In the genomic region with DNA sequence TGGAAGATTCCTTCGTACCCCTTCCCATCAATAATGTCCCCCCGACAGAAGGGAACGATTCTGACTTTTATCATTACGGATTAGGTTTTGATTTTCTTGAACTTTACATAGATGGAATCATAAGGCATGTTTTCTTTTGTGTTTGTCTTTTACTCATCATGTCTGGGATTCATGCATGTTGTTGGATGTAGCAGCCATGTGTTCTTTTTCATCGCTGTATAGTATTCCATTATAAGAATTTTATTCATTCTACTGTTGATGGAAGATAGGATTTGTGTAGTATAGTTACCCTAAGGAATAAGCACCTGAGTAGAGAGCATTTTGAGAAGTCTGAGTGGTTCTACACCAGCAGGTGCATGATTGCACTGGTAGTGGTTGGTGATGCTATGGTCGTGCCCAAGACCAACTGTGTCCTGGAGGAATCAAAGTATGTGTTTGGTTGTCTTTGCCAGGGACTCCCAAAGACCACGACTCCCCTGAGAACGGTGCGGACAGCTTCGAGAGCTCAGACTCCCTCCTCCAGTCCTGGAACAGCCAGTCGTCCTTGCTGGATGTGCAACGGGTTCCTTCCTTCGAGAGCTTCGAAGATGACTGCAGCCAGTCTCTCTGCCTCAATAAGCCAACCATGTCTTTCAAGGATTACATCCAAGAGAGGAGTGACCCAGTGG, we compare ENCODE assay signal across 18 cellular contexts. TPM values are rescaled to one million over a fixed set of nuclear protein-coding genes. Genes with fewer than 3 reads are reported as not detected.
A peak's percentile ranks its signal among the peaks of the same experiment; 100 is the strongest.
DNase-seq lines count a peak whose midpoint lies in the region; TF ChIP-seq lines count a peak whose summit lies in the region.
"Had no signal": no experiment of that assay in that cellular context is flagged by ENCODE, and none has a peak within 500 bp of the region (broad histone marks: within the 10 kb centered on the region; RNA-seq: fewer than 3 reads in every experiment).

No MANE protein-coding gene starts in this region.

- H3K4me3 ChIP-seq in duodenal mucosa (ENCODE audit: low read depth in 1 of 2, low read length in 2 of 2) (peak overlapping the region in 1 of 2 donors; percentile 29), mesodermal cell (ENCODE audit: extremely low read depth, insufficient read depth, low read length, poor library complexity, severe bottlenecking) (no peak overlapping the region), thyroid gland (replicated peaks in 1 of 3) (no peak overlapping the region), testis (no peak overlapping the region)
- H3K4me3 ChIP-seq: BLaER1, GM23248 had no signal

- TF ChIP-seq POLR2A in thyroid gland (IDR thresholded peaks at IDR 0.05), result no peak
- TF ChIP-seq POLR2A in testis (IDR thresholded peaks at IDR 0.05), result no peak

- DNase-seq in HT-29 (ENCODE audit: low spot score) (peak; percentile 49), thyroid gland (no peak), Ammon's horn (ENCODE audit: low spot score) (no peak), HPDE6-E6E7 (ENCODE audit: extremely low spot score) (no peak), CD1c-positive myeloid dendritic cell (ENCODE audit: extremely low spot score) (no peak), testis (no peak)
- DNase-seq: activated CD4-positive, alpha-beta T cell treated with anti-CD3 and anti-CD28 coated beads for 48 hours; activated naive CD4-positive, alpha-beta T cell treated with anti-CD3 and anti-CD28 coated beads, Interleukin-2, amount 10 ng/mL, durations not matched to agents 7 days and 5 days; effector memory CD4-positive, alpha-beta T cell; naive thymus-derived CD4-positive, alpha-beta T cell; NCI-H1105; NK-92 treated with Interleukin-12 subunit alpha and Interleukin-12 subunit beta, amount 100 ng/mL, for 24 hours; retina; stimulated activated CD4-positive, alpha-beta T cell treated with anti-CD3 and anti-CD28 coated beads, Interleukin-2, amount 100 ng/mL, for 24 hours had no signal

- peak overlapping the region; percentile 26 to 34 for H3K9ac ChIP-seq in duodenal mucosa (ENCODE audit: low read depth in 1 of 2, low read length in 2 of 2)
- H3K9ac ChIP-seq: BLaER1, GM23248 had no signal

- H3K27ac ChIP-seq in duodenal mucosa (ENCODE audit: low read depth, low read length) (peak overlapping the region; percentile 57), mesodermal cell (ENCODE audit: low read depth, low read length, severe bottlenecking) (peak overlapping the region; percentile 57), thyroid gland (peak overlapping the region; percentile 91 to 99 (median 92)), testis (no peak overlapping the region)
- H3K27ac ChIP-seq: BLaER1, GM23248 had no signal

- H3K36me3 ChIP-seq in duodenal mucosa (ENCODE audit: control insufficient read depth in 1 of 2, insufficient read depth in 2 of 2, low read length in 2 of 2) (peaks cover 86 to 93% of the 10 kb centered on the region in 2 donors), mesodermal cell (ENCODE audit: control insufficient read depth, insufficient read depth, low read length) (peaks cover 98% of the 10 kb centered on the region), thyroid gland (peaks cover 67 to 86% of the 10 kb centered on the region in 2 donors), testis (ENCODE audit: low read depth, missing control alignments) (no peaks in the 10 kb centered on the region)

- H3K4me1 ChIP-seq in duodenal mucosa (ENCODE audit: control insufficient read depth in 1 of 2, insufficient read depth in 2 of 2, low read length in 2 of 2) (peaks cover 67 to 88% of the 10 kb centered on the region in 2 donors), mesodermal cell (ENCODE audit: control insufficient read depth, insufficient read depth, low read length, poor library complexity, severe bottlenecking) (peaks cover 16% of the 10 kb centered on the region), thyroid gland (peaks cover 62 to 72% of the 10 kb centered on the region in 2 donors), testis (peaks cover 7% of the 10 kb centered on the region)

- WGBS in mesodermal cell (ENCODE audit: insufficient coverage in 2 of 2), 2 experiments, result 97 to 99% methylated on average over 8 to 11 of the region's 14 CpGs
- WGBS in thyroid gland, 2 donors, result 61 to 64% methylated on average over 14 of the region's 14 CpGs
- 87 to 98% methylated on average over 10 to 14 of the region's 14 CpGs for WGBS in testis, 2 donors

- TF ChIP-seq CTCF in thyroid gland (IDR thresholded peaks at IDR 0.05), result no peak
- TF ChIP-seq CTCF in testis (IDR thresholded peaks at IDR 0.05), result no peak

- intact Hi-C loops in thyroid gland (cut with DNase I), result no loop called here
- intact Hi-C loops in testis (cut with DNase I; ENCODE audit: low total_unique reads), result no loop called here

- H3K9me3 ChIP-seq in duodenal mucosa (ENCODE audit: control insufficient read depth in 1 of 2, low read length in 2 of 2), result no peaks in the 10 kb centered on the region
- H3K9me3 ChIP-seq in mesodermal cell (ENCODE audit: control insufficient read depth, low read length), result no peaks in the 10 kb centered on the region
- H3K9me3 ChIP-seq in thyroid gland, result no peaks in the 10 kb centered on the region
- H3K9me3 ChIP-seq in testis, result no peaks in the 10 kb centered on the region

- H3K27me3 ChIP-seq in duodenal mucosa (ENCODE audit: control insufficient read depth in 1 of 2, insufficient read depth in 2 of 2, low read length in 2 of 2) (no peaks in the 10 kb centered on the region), thyroid gland (no peaks in the 10 kb centered on the region), testis (no peaks in the 10 kb centered on the region)
- H3K27me3 ChIP-seq: BLaER1 had no signal

RNA-seq across cellular contexts. Expression of a gene that starts 13.5 kb away (rescaled TPM):
- 171 and 172 TPM in 2 replicates for total RNA-seq in HT-29 (2014; rRNA removed; shearing (Covaris generic))
- polyA plus RNA-seq in mesodermal cell (2013, experiment 1 of 2), result 22.4 TPM
- polyA plus RNA-seq in mesodermal cell (2013, experiment 2 of 2), result 20.2 TPM
- total RNA-seq in thyroid gland (10 to 100 TPM; 36.6 to 92.2 (median 56.3) TPM), testis (10 to 100 TPM; 13.3 to 19.8 TPM)
- 16.2 TPM for polyA plus RNA-seq in testis (ENCODE audit: insufficient read depth, low read depth, low replicate concordance)

Comparison
In these comparisons a context has a peak if more than half of its experiments do, and no peak if none do; other contexts are left out.
1. H3K27ac ChIP-seq: peak in duodenal mucosa (single experiment), mesodermal cell (single experiment) and thyroid gland (3 of 3); none in testis (0 of 2).